ENCODE assay signal across 8 cellular contexts in the genomic region with DNA sequence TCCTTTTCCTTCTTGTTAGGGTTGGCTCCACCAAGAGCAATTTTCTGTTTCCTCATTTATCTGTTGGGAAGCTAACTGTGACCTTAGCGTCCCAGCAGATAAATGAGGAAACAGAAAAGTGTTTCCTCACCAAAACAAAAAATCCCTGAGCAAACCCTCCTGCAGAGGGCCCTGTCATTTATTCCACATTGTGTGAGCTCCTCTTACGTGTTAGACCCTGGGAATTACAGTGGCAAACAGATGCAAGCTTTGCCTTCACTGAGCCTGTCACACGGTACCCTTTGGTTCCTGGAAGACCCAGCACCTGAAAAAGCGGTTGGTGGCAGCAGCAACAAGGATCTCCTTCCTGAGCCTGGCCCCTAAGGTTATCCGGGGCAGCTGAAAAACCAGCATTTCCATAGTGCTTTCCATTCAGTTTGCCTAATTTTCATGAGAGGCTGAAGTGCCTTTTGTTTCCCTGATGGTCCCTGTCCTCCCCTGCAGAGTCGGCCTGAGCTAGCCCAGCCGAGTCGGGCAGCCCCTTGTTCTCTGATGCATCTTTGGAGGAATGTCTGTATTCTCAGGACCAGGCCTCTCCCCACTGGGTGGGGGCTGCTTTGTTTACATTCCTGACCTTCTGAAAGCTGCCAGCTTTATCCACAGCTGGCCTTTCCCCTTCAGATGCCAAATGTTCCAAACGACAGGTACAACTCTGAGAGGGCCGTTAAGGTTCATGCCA. TPM values are rescaled to one million over a fixed set of nuclear protein-coding genes. Genes with fewer than 3 reads are reported as not detected.
DNase-seq lines count a peak whose midpoint lies in the region; ATAC-seq and TF ChIP-seq lines count a peak whose summit lies in the region.

No MANE protein-coding gene starts in this region.

- intact Hi-C loops in CD4-positive, alpha-beta memory T cell (cut with micrococcal nuclease), result no loop called here

- peak overlapping the region in 7 of 8 donors; percentile 44 to 84 (median 72) for H3K4me3 Mint-ChIP-seq in CD4-positive, alpha-beta memory T cell

- CTCF ChIA-PET in CD4-positive, alpha-beta memory T cell (lab: Charles Lee; ENCODE audit: partially characterized antibody), result interaction anchor here (0.6 to 2.5 kb wide), 15 partner anchors 8 to 75 kb away, joined by 3 to 19 read pairs (median 4); no protein-coding TSS in a partner anchor

- TF ChIP-seq CTCF in choroid plexus epithelial cell (conservative IDR thresholded peaks at IDR 0.05; ENCODE audit: low read depth, low read length), result peak; percentile 17

- H3K27me3 ChIP-seq in CD4-positive, alpha-beta memory T cell (ENCODE audit: insufficient read depth, low read length), result no peaks in the 10 kb centered on the region
- no peaks in the 10 kb centered on the region for H3K27me3 ChIP-seq in mucosa of stomach (ENCODE audit: control insufficient read depth, insufficient read depth, low read length)

- ATAC-seq in GM18868 (IDR thresholded peaks at IDR 0.05; ENCODE audit: unreplicated experiment) (no peak), GM21619 (IDR thresholded peaks at IDR 0.05; ENCODE audit: unreplicated experiment) (no peak), HG03108 (IDR thresholded peaks at IDR 0.05; ENCODE audit: unreplicated experiment) (no peak), GM21786 (IDR thresholded peaks at IDR 0.05; ENCODE audit: unreplicated experiment) (no peak)

- no peaks in the 10 kb centered on the region for H3K36me3 ChIP-seq in CD4-positive, alpha-beta memory T cell (ENCODE audit: insufficient read depth, low read length)
- H3K36me3 ChIP-seq in mucosa of stomach (ENCODE audit: control insufficient read depth, insufficient read depth, low read length), result no peaks in the 10 kb centered on the region

- peaks cover 53 to 83% (median 74%) of the 10 kb centered on the region in 4 donors for H3K4me1 Mint-ChIP-seq in CD4-positive, alpha-beta memory T cell

- no peak for DNase-seq in CD4-positive, alpha-beta memory T cell
- peak; percentile 56 for DNase-seq in NCI-H1694 (lab: John Stamatoyannopoulos, UW)
- DNase-seq in choroid plexus epithelial cell (ENCODE audit: low read depth), result peak; percentile 62

- H3K36me3 Mint-ChIP-seq in CD4-positive, alpha-beta memory T cell, result peaks cover 0 to under 1% of the 10 kb centered on the region in 2 donors

- no peaks in the 10 kb centered on the region for H3K27me3 Mint-ChIP-seq in CD4-positive, alpha-beta memory T cell

- peak overlapping the region; percentile 54 for H3K27ac ChIP-seq in CD4-positive, alpha-beta memory T cell (ENCODE audit: low read depth, low read length)

- peaks cover 90% of the 10 kb centered on the region for H3K4me1 ChIP-seq in CD4-positive, alpha-beta memory T cell (ENCODE audit: insufficient read depth, low read length)
- peaks cover 96% of the 10 kb centered on the region for H3K4me1 ChIP-seq in mucosa of stomach (ENCODE audit: control insufficient read depth, insufficient read depth, low read length)

- POLR2A ChIA-PET in CD4-positive, alpha-beta memory T cell (lab: Charles Lee; ENCODE audit: partially characterized antibody), result interaction anchor here (0.6 to 2.7 kb wide), 8 partner anchors 10 to 37 kb away, joined by 3 to 18 read pairs (median 4); partner anchors contain the start of gene YPEL2

- no peaks in the 10 kb centered on the region for H3K9me3 ChIP-seq in CD4-positive, alpha-beta memory T cell (ENCODE audit: control insufficient read depth in 1 of 2, low read length in 2 of 2)
- H3K9me3 ChIP-seq in mucosa of stomach (ENCODE audit: control insufficient read depth, low read length), result no peaks in the 10 kb centered on the region

- peak overlapping the region; percentile 31 for H3K9ac ChIP-seq in mucosa of stomach (ENCODE audit: low read length)

- H3K27ac Mint-ChIP-seq in CD4-positive, alpha-beta memory T cell, result peak overlapping the region; percentile 82 to 97 (median 91)

- H3K4me3 ChIP-seq in CD4-positive, alpha-beta memory T cell (ENCODE audit: low read length in 2 of 2), result peak overlapping the region in 1 of 2 donors; percentile 15
- no peak overlapping the region for H3K4me3 ChIP-seq in choroid plexus epithelial cell (ENCODE audit: low read depth, low read length)
- no peak overlapping the region for H3K4me3 ChIP-seq in mucosa of stomach (ENCODE audit: low read length)

- peaks cover 0 to 4% (median 0%) of the 10 kb centered on the region in 8 donors for H3K9me3 Mint-ChIP-seq in CD4-positive, alpha-beta memory T cell

RNA-seq across cellular contexts. Expression of gene YPEL2, which starts 34.7 kb away (rescaled TPM):
- total RNA-seq in CD4-positive, alpha-beta memory T cell, result 10 to 100 TPM; 42.2 to 42.4 TPM
- 10 to 100 TPM in 1 of 2 donors, 1 to 10 TPM in 1; 9.9 to 20.3 TPM for polyA plus RNA-seq in CD4-positive, alpha-beta memory T cell

Comparison
In these comparisons a context has a peak if more than half of its experiments do, and no peak if none do; other contexts are left out.
1. DNase-seq: peak in NCI-H1694 (single experiment) and choroid plexus epithelial cell (single experiment); none in CD4-positive, alpha-beta memory T cell (0 of 5).